25 cellular contexts compared by ENCODE assay signal in the genomic region with DNA sequence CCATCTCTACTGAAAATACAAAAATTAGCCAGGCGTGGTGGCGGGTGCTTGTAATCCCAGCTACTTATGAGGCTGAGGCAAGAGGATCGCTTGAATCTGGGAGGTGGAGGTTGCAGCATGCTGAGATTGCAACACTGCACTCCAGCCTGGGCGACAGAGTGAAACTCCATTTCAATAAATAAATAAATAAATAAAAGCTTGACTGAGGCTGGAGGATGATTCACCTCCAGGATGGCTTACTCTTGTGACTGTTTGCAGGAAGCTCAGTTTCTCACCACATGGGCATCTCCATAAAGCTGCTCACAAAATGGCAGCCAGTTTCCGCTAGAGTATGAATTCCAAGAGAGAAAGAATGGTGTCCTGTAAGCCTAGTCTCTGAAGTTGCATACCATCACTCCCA.
"Had no signal": no experiment of that assay in that cellular context is flagged by ENCODE, and none has a peak within 500 bp of the region (broad histone marks: within the 10 kb centered on the region; RNA-seq: fewer than 3 reads in every experiment).

No MANE protein-coding gene starts in this region.

- H2AFZ ChIP-seq: parathyroid adenoma had no signal

- H3K9me3 Mint-ChIP-seq: activated naive CD8-positive, alpha-beta T cell treated with anti-CD3 and anti-CD28 coated beads for 36 hours; activated T-cell treated with anti-CD3 and anti-CD28 coated beads, Interleukin-2, amount 50 U/mL, for 24 hours; stimulated activated effector memory CD8-positive, alpha-beta T cell treated with anti-CD3 and anti-CD28 coated beads, Interleukin-12 subunit alpha, Interleukin-12 subunit beta, amount 100 ng/mL, for 72 hours; stimulated activated naive CD8-positive, alpha-beta T cell treated with anti-CD3 and anti-CD28 coated beads, Interleukin-15, amount 100 ng/mL, for 72 hours had no signal

- H3K4me3 Mint-ChIP-seq: activated naive CD8-positive, alpha-beta T cell treated with anti-CD3 and anti-CD28 coated beads for 36 hours; activated T-cell treated with anti-CD3 and anti-CD28 coated beads, Interleukin-2, amount 50 U/mL, for 24 hours; activated T-helper 17 cell treated with anti-CD3 and anti-CD28 coated beads, Interleukin-2, amount 50 U/mL, for 72 hours; nephron progenitor cell; stimulated activated effector memory CD8-positive, alpha-beta T cell treated with anti-CD3 and anti-CD28 coated beads, Interleukin-12 subunit alpha, Interleukin-12 subunit beta, amount 100 ng/mL, for 72 hours; stimulated activated naive CD8-positive, alpha-beta T cell treated with anti-CD3 and anti-CD28 coated beads, Interleukin-15, amount 100 ng/mL, for 72 hours; WTC11 had no signal

- H3K27me3 Mint-ChIP-seq: activated naive CD8-positive, alpha-beta T cell treated with anti-CD3 and anti-CD28 coated beads for 36 hours; activated T-cell treated with anti-CD3 and anti-CD28 coated beads, Interleukin-2, amount 50 U/mL, for 24 hours; activated T-helper 17 cell treated with anti-CD3 and anti-CD28 coated beads, Interleukin-2, amount 50 U/mL, for 72 hours; stimulated activated naive CD8-positive, alpha-beta T cell treated with anti-CD3 and anti-CD28 coated beads, Interleukin-15, amount 100 ng/mL, for 72 hours had no signal

- H3K36me3 Mint-ChIP-seq: activated naive CD8-positive, alpha-beta T cell treated with anti-CD3 and anti-CD28 coated beads for 36 hours; stimulated activated effector memory CD8-positive, alpha-beta T cell treated with anti-CD3 and anti-CD28 coated beads, Interleukin-12 subunit alpha, Interleukin-12 subunit beta, amount 100 ng/mL, for 72 hours; WTC11 had no signal

- DNase-seq: activated CD8-positive, alpha-beta memory T cell treated with anti-CD3 and anti-CD28 coated beads for 24 hours; activated CD8-positive, alpha-beta memory T cell treated with anti-CD3 and anti-CD28 coated beads, Interleukin-2, amount 50 U/mL, for 4 hours; activated naive CD4-positive, alpha-beta T cell treated with Interleukin-2 at 50 U/mL for 16 hours; activated naive CD8-positive, alpha-beta T cell treated with anti-CD3 and anti-CD28 coated beads for 36 hours; activated T-cell treated with anti-CD3 and anti-CD28 coated beads, Interleukin-2, amount 50 U/mL, for 24 hours; amygdala; erythroblast; head of caudate nucleus; hypothalamus; left cardiac atrium; mesendoderm; mucosa of descending colon; nephron progenitor cell; right lobe of liver; small intestine; stimulated activated CD4-positive, alpha-beta T cell treated with anti-CD3 and anti-CD28 coated beads, Interleukin-2, amount 100 ng/mL, for 24 hours; stimulated activated naive CD8-positive, alpha-beta T cell treated with anti-CD3 and anti-CD28 coated beads, Interleukin-15, amount 100 ng/mL, for 72 hours; T-helper 1 cell had no signal

- H3K9me3 ChIP-seq: gastroesophageal sphincter, mucosa of descending colon, right lobe of liver, tibial nerve had no signal

- H3K36me3 ChIP-seq: cardiac muscle cell, gastroesophageal sphincter, right lobe of liver, tibial nerve had no signal

- H3K9ac ChIP-seq: parathyroid adenoma had no signal

- H3K4me1 Mint-ChIP-seq: activated naive CD8-positive, alpha-beta T cell treated with anti-CD3 and anti-CD28 coated beads for 36 hours; activated T-helper 17 cell treated with anti-CD3 and anti-CD28 coated beads, Interleukin-2, amount 50 U/mL, for 72 hours; stimulated activated effector memory CD8-positive, alpha-beta T cell treated with anti-CD3 and anti-CD28 coated beads, Interleukin-12 subunit alpha, Interleukin-12 subunit beta, amount 100 ng/mL, for 72 hours; stimulated activated naive CD8-positive, alpha-beta T cell treated with anti-CD3 and anti-CD28 coated beads, Interleukin-15, amount 100 ng/mL, for 72 hours; WTC11 had no signal

- H3K27ac Mint-ChIP-seq: activated naive CD8-positive, alpha-beta T cell treated with anti-CD3 and anti-CD28 coated beads for 36 hours; activated T-cell treated with anti-CD3 and anti-CD28 coated beads, Interleukin-2, amount 50 U/mL, for 24 hours; activated T-helper 17 cell treated with anti-CD3 and anti-CD28 coated beads, Interleukin-2, amount 50 U/mL, for 72 hours; nephron progenitor cell; stimulated activated effector memory CD8-positive, alpha-beta T cell treated with anti-CD3 and anti-CD28 coated beads, Interleukin-12 subunit alpha, Interleukin-12 subunit beta, amount 100 ng/mL, for 72 hours; stimulated activated naive CD8-positive, alpha-beta T cell treated with anti-CD3 and anti-CD28 coated beads, Interleukin-15, amount 100 ng/mL, for 72 hours; WTC11 had no signal

- H3K4me3 ChIP-seq: cardiac muscle cell, gastroesophageal sphincter, mucosa of descending colon, right lobe of liver, tibial nerve had no signal

- ATAC-seq: activated T-helper 17 cell treated with anti-CD3 and anti-CD28 coated beads, Interleukin-2, amount 50 U/mL, for 72 hours; gastroesophageal sphincter; mucosa of descending colon; right lobe of liver; stimulated activated effector memory CD8-positive, alpha-beta T cell treated with anti-CD3 and anti-CD28 coated beads, Interleukin-12 subunit alpha, Interleukin-12 subunit beta, amount 100 ng/mL, for 72 hours; stimulated activated naive CD8-positive, alpha-beta T cell treated with anti-CD3 and anti-CD28 coated beads, Interleukin-15, amount 100 ng/mL, for 72 hours; WTC11 had no signal

- H3K27ac ChIP-seq: cardiac muscle cell, gastroesophageal sphincter, parathyroid adenoma, right lobe of liver, tibial nerve had no signal

- H3K4me1 ChIP-seq: gastroesophageal sphincter, parathyroid adenoma, tibial nerve had no signal

- H3K27me3 ChIP-seq: cardiac muscle cell, gastroesophageal sphincter, right lobe of liver, tibial nerve had no signal
